In the genomic region with DNA sequence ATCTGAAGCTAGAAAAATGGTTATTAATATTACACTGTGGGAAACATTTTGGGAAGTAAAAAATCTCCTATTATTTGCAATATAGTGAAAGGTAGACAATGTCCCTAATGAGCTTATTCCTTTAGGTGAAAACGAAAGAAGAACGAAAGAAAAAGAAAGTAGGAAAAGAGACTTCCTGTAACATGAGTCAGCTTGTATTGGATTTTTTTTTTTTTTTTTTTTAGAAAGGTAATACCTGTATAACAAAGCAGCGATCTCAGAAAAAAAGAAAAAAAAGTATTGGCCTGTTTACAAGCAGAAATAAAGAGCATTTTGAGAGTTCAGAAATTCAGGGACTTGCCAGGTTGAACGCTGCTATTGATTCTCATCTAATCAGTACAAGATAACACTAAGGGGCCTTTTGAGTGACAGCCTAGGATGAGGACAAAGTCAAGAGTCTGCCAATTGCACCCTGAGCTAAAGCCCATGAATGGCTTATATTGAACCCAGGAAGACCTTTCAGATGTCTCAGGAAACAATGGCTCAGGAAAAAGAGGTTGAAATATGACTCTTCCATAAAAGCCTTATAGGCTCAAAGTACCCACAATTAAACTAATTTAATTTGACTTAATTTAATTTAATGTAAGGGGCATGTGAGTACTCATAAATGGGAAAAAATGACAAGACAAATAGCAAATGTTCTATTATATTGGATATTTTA, we compare ENCODE assay signal across 1 cellular context.
TF ChIP-seq lines count a peak whose summit lies in the region.

No MANE protein-coding gene starts in this region.

TF ChIP-seq in IMR-90, 13 proteins besides CTCF, POLR2A, EP300 and RAD21:
- no peak for TF ChIP-seq MXI1 (IDR thresholded peaks at IDR 0.05; ENCODE audit: borderline replicate concordance, low read depth, low read length)
- TF ChIP-seq BHLHE40 (IDR thresholded peaks at IDR 0.05; ENCODE audit: low read depth, low read length), result no peak
